In the genomic region with DNA sequence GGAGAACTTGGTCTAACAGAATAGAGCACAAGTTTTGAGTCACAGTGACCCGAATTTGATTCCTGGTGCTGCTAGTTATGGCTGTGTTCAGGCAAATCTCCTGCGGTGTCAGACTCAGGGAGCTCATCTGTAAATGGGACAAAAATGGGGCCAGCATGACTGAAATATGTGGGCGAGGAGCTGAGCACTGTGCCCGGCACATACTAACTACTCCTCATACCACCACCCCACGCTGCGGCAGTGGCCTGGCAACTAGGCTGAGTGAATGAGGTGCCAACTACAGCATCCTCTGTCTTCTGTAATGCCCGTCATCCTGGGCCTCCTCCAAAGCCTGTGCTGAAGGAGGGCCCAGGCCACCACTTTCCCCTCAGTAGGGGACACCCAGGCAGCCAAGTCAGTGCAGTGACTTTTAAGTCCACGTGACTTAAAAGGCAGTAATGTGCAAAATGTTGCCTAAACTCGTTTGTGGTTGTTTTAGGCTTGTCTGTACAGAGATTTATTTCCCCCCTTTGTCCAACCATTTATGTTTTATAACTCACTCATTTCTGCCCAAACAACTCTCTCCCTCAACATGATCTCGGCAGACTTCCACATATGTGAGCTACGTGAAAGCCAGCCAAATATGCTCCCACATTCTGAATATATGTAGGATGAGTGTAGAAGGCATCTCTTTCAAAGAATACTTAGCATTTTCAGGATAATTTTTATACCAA, we compare ENCODE assay signal across 24 cellular contexts.
"Had no signal": no experiment of that assay in that cellular context is flagged by ENCODE, and none has a peak within 500 bp of the region (broad histone marks: within the 10 kb centered on the region; RNA-seq: fewer than 3 reads in every experiment).

No MANE protein-coding gene starts in this region.

- H3K4me1 ChIP-seq: gastroesophageal sphincter, psoas muscle, testis, uterus had no signal

- H3K36me3 ChIP-seq: gastroesophageal sphincter, neutrophil, ovary, sigmoid colon, transverse colon, uterus had no signal

- H3K4me2 ChIP-seq: hepatocyte had no signal

- H3K27me3 ChIP-seq: gastroesophageal sphincter, hepatocyte, neutrophil, ovary, sigmoid colon, testis, transverse colon, uterus had no signal

- H3K9me3 ChIP-seq: gastroesophageal sphincter, neutrophil, ovary, psoas muscle, sigmoid colon, testis, transverse colon, uterus had no signal

- H3K4me3 ChIP-seq: gastroesophageal sphincter, hepatocyte, ovary, psoas muscle, sigmoid colon, SK-N-MC, testis, transverse colon, uterus had no signal

- H3K27ac ChIP-seq: gastroesophageal sphincter, hepatocyte, neutrophil, ovary, psoas muscle, sigmoid colon, SK-N-MC, testis, transverse colon, uterus had no signal

- H2AFZ ChIP-seq: hepatocyte had no signal

- DNase-seq: activated CD4-positive, alpha-beta T cell treated with anti-CD3 and anti-CD28 coated beads for 36 hours; activated CD4-positive, CD25-positive, alpha-beta regulatory T cell; activated gamma-delta T cell; activated naive CD4-positive, alpha-beta T cell treated with anti-CD3 and anti-CD28 coated beads, Interleukin-2, amount 10 ng/mL, durations not matched to agents 7 days and 5 days; activated naive CD8-positive, alpha-beta T cell treated with anti-CD3 and anti-CD28 coated beads, Interleukin-2, amount 10 ng/mL, durations not matched to agents 7 days and 5 days; amniotic stem cell; central memory CD4-positive, alpha-beta T cell; effector CD8-positive, alpha-beta T cell; left colon; natural killer cell; ovary; psoas muscle; sigmoid colon; stimulated activated CD4-positive, alpha-beta T cell treated with anti-CD3 and anti-CD28 coated beads, Interleukin-2, amount 100 ng/mL, for 48 hours; stimulated activated naive CD4-positive, alpha-beta T cell treated with Interleukin-2 at 50 U/mL for 16 hours; testis; transverse colon; uterus had no signal

- H3K79me2 ChIP-seq: hepatocyte had no signal

- FAIRE-seq: endometrium, keratinocyte had no signal
